ENCODE assay signal across 18 cellular contexts in the genomic region with DNA sequence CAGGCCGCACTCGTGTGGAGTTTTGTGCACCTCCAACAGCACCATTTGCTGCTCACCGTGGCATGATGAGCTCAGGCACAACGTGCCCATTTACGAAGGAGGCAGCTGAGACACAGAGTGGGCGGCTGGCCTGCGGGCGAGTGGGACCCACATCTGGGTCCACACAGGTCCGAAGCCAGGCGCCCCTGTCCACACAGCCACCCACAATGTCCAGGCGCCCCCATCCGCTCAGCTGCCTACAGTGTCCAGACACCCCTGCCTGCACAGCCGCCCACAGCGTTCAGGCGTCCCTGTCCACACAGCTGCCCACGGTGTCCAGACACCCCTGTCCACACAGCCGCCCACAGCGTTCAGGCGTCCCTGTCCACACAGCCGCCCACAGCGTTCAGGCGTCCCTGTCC. TPM values are rescaled to one million over a fixed set of nuclear protein-coding genes. Genes with fewer than 3 reads are reported as not detected.
"Had no signal": no experiment of that assay in that cellular context is flagged by ENCODE, and none has a peak within 500 bp of the region (broad histone marks: within the 10 kb centered on the region; RNA-seq: fewer than 3 reads in every experiment).

No MANE protein-coding gene starts in this region.

- H3K27ac ChIP-seq: esophagus squamous epithelium, gastroesophageal sphincter, neutrophil, sigmoid colon, skin epidermis, stomach had no signal

- H3K4me1 ChIP-seq: esophagus squamous epithelium, gastroesophageal sphincter, sigmoid colon, stomach had no signal

- H3K36me3 ChIP-seq: neutrophil, sigmoid colon had no signal

- H3K4me3 ChIP-seq: esophagus squamous epithelium, gastroesophageal sphincter, sigmoid colon, skin epidermis, stomach had no signal

- DNase-seq: esophagus squamous epithelium; foreskin fibroblast; immature natural killer cell; left colon; mesendoderm; naive B cell; nephron progenitor cell; stimulated activated CD4-positive, alpha-beta T cell treated with anti-CD3 and anti-CD28 coated beads, Interleukin-12 subunit alpha, Interleukin-12 subunit beta, amount 100 ng/mL, for 4 hours; stimulated activated naive CD4-positive, alpha-beta T cell; stomach; trophoblast cell had no signal

- H3K27me3 ChIP-seq: esophagus squamous epithelium, neutrophil, sigmoid colon, stomach had no signal

- ATAC-seq: gastroesophageal sphincter, left colon had no signal

- H3K9me3 ChIP-seq: esophagus squamous epithelium, gastroesophageal sphincter, neutrophil, sigmoid colon, stomach had no signal

RNA-seq across cellular contexts. Expression of a gene that starts 42.5 kb away (rescaled TPM):
- total RNA-seq: esophagus squamous epithelium, pulmonary artery endothelial cell, sigmoid colon, stomach had no signal
- polyA plus RNA-seq: keratinocyte had no signal

RNA-seq across cellular contexts. Expression of a gene that starts 59.5 kb away (rescaled TPM):
- total RNA-seq: osteoblast had no signal
- polyA plus RNA-seq: immature natural killer cell, keratinocyte had no signal
